16 cellular contexts compared by ENCODE assay signal in the genomic region with DNA sequence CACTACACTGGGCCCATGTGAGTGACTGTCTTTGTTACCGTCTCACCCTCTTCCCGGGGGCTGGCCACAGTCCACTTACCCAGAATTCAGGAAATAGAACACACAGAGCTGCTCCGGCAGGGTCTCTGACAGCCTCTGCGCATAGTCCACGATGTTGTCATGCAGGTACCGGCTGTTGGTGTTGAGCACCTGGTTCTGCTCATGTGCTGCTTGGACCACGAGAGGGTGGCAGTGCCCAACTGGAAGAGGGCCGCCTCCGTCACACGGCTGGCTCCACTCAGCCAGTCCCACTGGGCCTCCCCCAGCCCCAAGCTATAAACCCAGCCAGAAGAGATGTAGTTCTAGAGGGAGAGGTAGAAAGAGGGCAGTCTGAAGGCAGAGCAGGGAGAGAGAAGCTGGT. TPM values are rescaled to one million over a fixed set of nuclear protein-coding genes. Genes with fewer than 3 reads are reported as not detected.
DNase-seq lines count a peak whose midpoint lies in the region; ATAC-seq and TF ChIP-seq lines count a peak whose summit lies in the region.
"Had no signal": no experiment of that assay in that cellular context is flagged by ENCODE, and none has a peak within 500 bp of the region (broad histone marks: within the 10 kb centered on the region; RNA-seq: fewer than 3 reads in every experiment).

No MANE protein-coding gene starts in this region.

- no peak overlapping the region for H3K27ac ChIP-seq in ovary
- H3K27ac ChIP-seq: foreskin keratinocyte, neutrophil had no signal

- TF ChIP-seq POLR2A in ovary (IDR thresholded peaks at IDR 0.05) = no peak

- WGBS in ovary, 3 donors = 88 to 94% (median 92%) methylated on average over 10 of the region's 10 CpGs

- intact Hi-C loops in ovary (cut with DNase I) = loop anchor here in 1 of 4 donors (10.0 kb wide), 1 partner anchor 85 kb away; no protein-coding TSS in a partner anchor

- no peak for TF ChIP-seq EP300 in ovary (IDR thresholded peaks at IDR 0.05)

- no peaks in the 10 kb centered on the region for H3K9me3 ChIP-seq in T-helper 17 cell (ENCODE audit: control insufficient read depth, low read length, poor library complexity, severe bottlenecking)
- H3K9me3 ChIP-seq in skeletal muscle satellite cell (replicated peaks; ENCODE audit: low read length) = no peaks in the 10 kb centered on the region
- no peaks in the 10 kb centered on the region for H3K9me3 ChIP-seq in ovary
- H3K9me3 ChIP-seq: HAP-1, neutrophil had no signal

- H3K27ac Mint-ChIP-seq in activated CD8-positive, alpha-beta memory T cell treated with anti-CD3 and anti-CD28 coated beads, Interleukin-2, amount 10 ng/mL, durations not matched to agents 7 days and 5 days = peak overlapping the region; percentile 21
- peak overlapping the region; percentile 81 for H3K27ac Mint-ChIP-seq in T-helper 17 cell
- H3K27ac Mint-ChIP-seq in glutamatergic neuron (ENCODE audit: unreplicated experiment) = peak overlapping the region; percentile 43

- H3K4me1 Mint-ChIP-seq in activated CD8-positive, alpha-beta memory T cell treated with anti-CD3 and anti-CD28 coated beads, Interleukin-2, amount 10 ng/mL, durations not matched to agents 7 days and 5 days = peaks cover 62% of the 10 kb centered on the region
- H3K4me1 Mint-ChIP-seq in T-helper 17 cell = peaks cover 46% of the 10 kb centered on the region
- H3K4me1 Mint-ChIP-seq in glutamatergic neuron (ENCODE audit: low read depth, unreplicated experiment) = peaks cover 18% of the 10 kb centered on the region

- TF ChIP-seq CTCF in glutamatergic neuron (IDR thresholded peaks at IDR 0.05; ENCODE audit: partially characterized antibody, unreplicated experiment) = no peak
- no peak for TF ChIP-seq CTCF in ovary (IDR thresholded peaks at IDR 0.05)

- peak overlapping the region; percentile 23 for H3K4me2 ChIP-seq in skeletal muscle satellite cell (ENCODE audit: low read length)

- CTCF ChIA-PET in activated CD8-positive, alpha-beta memory T cell treated with anti-CD3 and anti-CD28 coated beads, Interleukin-2, amount 10 ng/mL, durations not matched to agents 7 days and 5 days (lab: Charles Lee) = interaction anchor here (2.4 kb wide), 1 partner anchor 26 kb away, joined by 8 read pairs; a partner anchor contains a TSS

- H3K4me1 ChIP-seq in skeletal muscle satellite cell (ENCODE audit: control insufficient read depth, insufficient read depth, low read length) (peaks cover 30% of the 10 kb centered on the region), ovary (ENCODE audit: insufficient read depth) (peaks cover 10% of the 10 kb centered on the region)

- H3K9me3 Mint-ChIP-seq in activated CD8-positive, alpha-beta memory T cell treated with anti-CD3 and anti-CD28 coated beads, Interleukin-2, amount 10 ng/mL, durations not matched to agents 7 days and 5 days (ENCODE audit: low read depth) = no peaks in the 10 kb centered on the region
- peaks cover 16% of the 10 kb centered on the region for H3K9me3 Mint-ChIP-seq in glutamatergic neuron (ENCODE audit: unreplicated experiment)

- H3K36me3 ChIP-seq in skeletal muscle satellite cell (ENCODE audit: insufficient read depth, low read length) = peaks cover 43% of the 10 kb centered on the region
- H3K36me3 ChIP-seq in ovary = no peaks in the 10 kb centered on the region

- H3K27me3 ChIP-seq in skeletal muscle satellite cell (ENCODE audit: control insufficient read depth, insufficient read depth, low read length) (no peaks in the 10 kb centered on the region), ovary (no peaks in the 10 kb centered on the region)
- H3K27me3 ChIP-seq: foreskin keratinocyte, neutrophil had no signal

- DNase-seq in activated CD8-positive, alpha-beta memory T cell treated with anti-CD3 and anti-CD28 coated beads, Interleukin-2, amount 10 ng/mL, durations not matched to agents 7 days and 5 days = no peak
- DNase-seq in activated CD8-positive, alpha-beta memory T cell treated with anti-CD3 and anti-CD28 coated beads, Interleukin-2, amount 50 U/mL, for 48 hours = no peak
- no peak for DNase-seq in T-helper 17 cell
- no peak for DNase-seq in glutamatergic neuron
- DNase-seq in stimulated activated CD8-positive, alpha-beta memory T cell treated with anti-CD3 and anti-CD28 coated beads, Interleukin-4, amount 100 ng/mL, for 48 hours = no peak
- no peak for DNase-seq in amygdala (lab: John Stamatoyannopoulos, UW)
- no peak for DNase-seq in ovary
- DNase-seq: foreskin keratinocyte; IMR-90; stimulated activated CD4-positive, alpha-beta T cell treated with anti-CD3 and anti-CD28 coated beads, Interleukin-12 subunit alpha, Interleukin-12 subunit beta, amount 100 ng/mL, for 4 hours had no signal

- no peak overlapping the region for H3K4me3 ChIP-seq in skeletal muscle satellite cell (ENCODE audit: low read length)
- H3K4me3 ChIP-seq in ovary = no peak overlapping the region

- no peak overlapping the region for H3K9ac ChIP-seq in skeletal muscle satellite cell (ENCODE audit: low read depth, low read length)

- no peaks in the 10 kb centered on the region for H3K27me3 Mint-ChIP-seq in activated CD8-positive, alpha-beta memory T cell treated with anti-CD3 and anti-CD28 coated beads, Interleukin-2, amount 10 ng/mL, durations not matched to agents 7 days and 5 days
- H3K27me3 Mint-ChIP-seq in T-helper 17 cell = no peaks in the 10 kb centered on the region
- H3K27me3 Mint-ChIP-seq in glutamatergic neuron (ENCODE audit: unreplicated experiment) = peaks cover 11% of the 10 kb centered on the region

- H3K4me3 Mint-ChIP-seq in activated CD8-positive, alpha-beta memory T cell treated with anti-CD3 and anti-CD28 coated beads, Interleukin-2, amount 10 ng/mL, durations not matched to agents 7 days and 5 days = peak overlapping the region; percentile 15
- H3K4me3 Mint-ChIP-seq in T-helper 17 cell (peak overlapping the region; percentile 86), glutamatergic neuron (ENCODE audit: unreplicated experiment) (peak overlapping the region; percentile 57)

- H3K36me3 Mint-ChIP-seq in activated CD8-positive, alpha-beta memory T cell treated with anti-CD3 and anti-CD28 coated beads, Interleukin-2, amount 10 ng/mL, durations not matched to agents 7 days and 5 days = peaks cover 56% of the 10 kb centered on the region
- peaks cover 10% of the 10 kb centered on the region for H3K36me3 Mint-ChIP-seq in T-helper 17 cell (ENCODE audit: low read depth)
- peaks cover 26% of the 10 kb centered on the region for H3K36me3 Mint-ChIP-seq in glutamatergic neuron (ENCODE audit: unreplicated experiment)

- ATAC-seq in activated CD8-positive, alpha-beta memory T cell treated with anti-CD3 and anti-CD28 coated beads, Interleukin-2, amount 10 ng/mL, durations not matched to agents 7 days and 5 days = no peak
- ATAC-seq in T-helper 17 cell = no peak
- ATAC-seq: foreskin keratinocyte had no signal

RNA-seq across cellular contexts. Expression of a gene that starts 2.7 kb away (rescaled TPM):
- total RNA-seq in activated CD8-positive, alpha-beta memory T cell treated with anti-CD3 and anti-CD28 coated beads, Interleukin-2, amount 10 ng/mL, durations not matched to agents 7 days and 5 days = 100 to 1,000 TPM; 117 to 120 TPM
- total RNA-seq in T-helper 17 cell (100 to 1,000 TPM in 1 of 2 donors, 10 to 100 TPM in 1; 86.9 to 107 TPM), glutamatergic neuron (ENCODE audit: unreplicated experiment) (89.7 TPM), ovary (10 to 100 TPM; 41.7 to 93.3 (median 62.7) TPM)
- total RNA-seq in skeletal muscle satellite cell (2012; rRNA removed) = 19.7 and 35.0 TPM in 2 replicates
- polyA plus RNA-seq in ovary = 10 to 100 TPM; 31.8 to 46.8 TPM

RNA-seq across cellular contexts. Expression of a gene that starts 25.5 kb away (rescaled TPM):
- 100 to 1,000 TPM; 268 to 391 TPM for total RNA-seq in activated CD8-positive, alpha-beta memory T cell treated with anti-CD3 and anti-CD28 coated beads, Interleukin-2, amount 10 ng/mL, durations not matched to agents 7 days and 5 days
- total RNA-seq in T-helper 17 cell (10 to 100 TPM; 89.5 to 90.5 TPM), glutamatergic neuron (ENCODE audit: unreplicated experiment) (281 TPM), ovary (100 to 1,000 TPM in 4 of 7 donors, 10 to 100 TPM in 3; 42.0 to 132 (median 102) TPM)
- 60.1 and 108 TPM in 2 replicates for total RNA-seq in skeletal muscle satellite cell (2012; rRNA removed)
- polyA plus RNA-seq in ovary = 100 to 1,000 TPM in 1 of 2 donors, 10 to 100 TPM in 1; 56.4 to 106 TPM

RNA-seq across cellular contexts. Expression of a gene that starts 42.7 kb away (rescaled TPM):
- not detected for total RNA-seq in activated CD8-positive, alpha-beta memory T cell treated with anti-CD3 and anti-CD28 coated beads, Interleukin-2, amount 10 ng/mL, durations not matched to agents 7 days and 5 days
- total RNA-seq in T-helper 17 cell = not detected
- not detected for total RNA-seq in glutamatergic neuron (ENCODE audit: unreplicated experiment)
- total RNA-seq in skeletal muscle satellite cell (2012; rRNA removed) = not detected in 2 replicates
- not detected for total RNA-seq in ovary
- not detected for polyA plus RNA-seq in ovary
- total RNA-seq: aorta, Daoy, foreskin keratinocyte, IMR-90, kidney epithelial cell had no signal
- polyA plus RNA-seq: aorta, foreskin keratinocyte, IMR-90 had no signal

Comparison
In these comparisons a context has a peak if more than half of its experiments do, and no peak if none do; other contexts are left out.
1. H3K27ac Mint-ChIP-seq: peak in every context shown above with its lines; median percentile 81 in T-helper 17 cell; 43 in glutamatergic neuron; 21 in activated CD8-positive, alpha-beta memory T cell treated with anti-CD3 and anti-CD28 coated beads, Interleukin-2, amount 10 ng/mL, durations not matched to agents 7 days and 5 days.
2. H3K4me3 Mint-ChIP-seq: peak in every context shown above with its lines; median percentile 86 in T-helper 17 cell; 57 in glutamatergic neuron; 15 in activated CD8-positive, alpha-beta memory T cell treated with anti-CD3 and anti-CD28 coated beads, Interleukin-2, amount 10 ng/mL, durations not matched to agents 7 days and 5 days.